In the genomic region with DNA sequence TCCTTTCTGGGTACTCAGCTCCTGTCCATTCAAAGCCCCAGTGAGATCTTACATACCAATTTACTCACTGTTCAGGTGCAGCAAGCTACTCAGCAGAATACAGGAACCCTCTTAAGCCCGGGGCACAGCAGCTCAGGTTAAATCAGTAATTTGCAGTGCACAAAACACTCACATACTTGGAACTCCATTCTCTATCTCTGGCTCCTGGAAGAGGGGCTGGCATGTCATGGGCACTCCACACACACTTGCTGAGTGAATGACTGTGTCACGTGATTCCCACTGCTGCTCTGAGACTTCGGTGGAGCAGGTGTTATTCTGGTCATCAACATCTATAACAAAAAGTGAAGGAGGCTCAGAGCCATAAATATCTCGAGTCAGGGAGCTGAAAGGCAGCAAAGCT, we compare ENCODE assay signal across 1 cellular context.
TF ChIP-seq lines count a peak whose summit lies in the region.

No MANE protein-coding gene starts in this region.

TF ChIP-seq in K562, 482 proteins besides CTCF, POLR2A, EP300 and RAD21 (continued from another document):
- TF ChIP-seq TFE3 (CRISPR knock-in tag; IDR thresholded peaks at IDR 0.05) = peak; percentile 86
